In the genomic region with DNA sequence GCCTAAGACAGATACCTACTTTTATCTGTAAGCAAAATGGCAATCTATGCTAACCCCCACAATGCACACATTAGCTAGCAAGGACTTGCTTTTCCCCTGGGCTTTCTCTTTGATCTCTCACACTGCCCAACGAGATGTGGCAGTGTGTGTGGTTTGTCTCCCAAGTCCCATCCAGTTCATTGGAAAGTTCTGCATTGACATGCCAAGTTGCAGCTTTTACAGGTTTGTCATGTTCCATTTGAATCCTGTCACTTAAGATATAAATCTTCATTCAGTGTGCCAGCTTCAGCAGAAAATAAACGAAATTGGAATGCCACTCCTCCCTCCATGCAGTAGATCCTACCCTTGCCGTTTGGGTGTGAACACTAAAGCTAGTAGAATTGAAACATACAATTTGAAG, we compare ENCODE assay signal across 16 cellular contexts.
DNase-seq lines count a peak whose midpoint lies in the region; ATAC-seq and TF ChIP-seq lines count a peak whose summit lies in the region.
"Had no signal": no experiment of that assay in that cellular context is flagged by ENCODE, and none has a peak within 500 bp of the region (broad histone marks: within the 10 kb centered on the region; RNA-seq: fewer than 3 reads in every experiment).

No MANE protein-coding gene starts in this region.

- H3K36me3 Mint-ChIP-seq in T-helper 1 cell treated with Interleukin-12 subunit alpha and Interleukin-12 subunit beta and Interleukin-4 antibody, amounts not matched to agents 30 μg/mL and 1 μg/mL, for 36 hours (ENCODE audit: low read depth) = peaks cover 24% of the 10 kb centered on the region
- H3K36me3 Mint-ChIP-seq in activated CD4-positive, alpha-beta memory T cell treated with anti-CD3 and anti-CD28 coated beads for 36 hours = peaks cover 7% of the 10 kb centered on the region

- no peaks in the 10 kb centered on the region for H3K36me3 ChIP-seq in esophagus squamous epithelium
- H3K36me3 ChIP-seq: upper lobe of left lung had no signal

- no peaks in the 10 kb centered on the region for H3K9me3 ChIP-seq in esophagus squamous epithelium
- H3K9me3 ChIP-seq: upper lobe of left lung had no signal

- 25 to 53% methylated on average over 3 of the region's 3 CpGs for WGBS in esophagus squamous epithelium, 2 donors

- no peak for TF ChIP-seq POLR2A in esophagus squamous epithelium (IDR thresholded peaks at IDR 0.05)

- no peaks in the 10 kb centered on the region for H3K27me3 ChIP-seq in esophagus squamous epithelium
- H3K27me3 ChIP-seq: upper lobe of left lung had no signal

- peak overlapping the region in 3 of 4 donors; percentile 47 to 70 (median 65) for H3K27ac ChIP-seq in esophagus squamous epithelium
- H3K27ac ChIP-seq in skin epidermis = peak overlapping the region in 11 of 21 experiments; percentile 16 to 78 (median 39)
- H3K27ac ChIP-seq: upper lobe of left lung had no signal

- peaks cover 79% of the 10 kb centered on the region for H3K4me1 Mint-ChIP-seq in T-helper 1 cell treated with Interleukin-12 subunit alpha and Interleukin-12 subunit beta and Interleukin-4 antibody, amounts not matched to agents 30 μg/mL and 1 μg/mL, for 36 hours (ENCODE audit: low read depth)
- peaks cover 91% of the 10 kb centered on the region for H3K4me1 Mint-ChIP-seq in activated CD4-positive, alpha-beta memory T cell treated with anti-CD3 and anti-CD28 coated beads for 36 hours (ENCODE audit: low read depth)

- H3K4me3 ChIP-seq in esophagus squamous epithelium (no peak overlapping the region), skin epidermis (no peak overlapping the region)
- H3K4me3 ChIP-seq: upper lobe of left lung had no signal

- POLR2A ChIA-PET in activated CD4-positive, alpha-beta memory T cell treated with anti-CD3 and anti-CD28 coated beads for 36 hours (lab: Charles Lee) = interaction anchor here (1.1 to 4.2 kb wide), 3 partner anchors 12 to 132 kb away, joined by 3 to 57 read pairs (median 28); no protein-coding TSS in a partner anchor

- DNase-seq in T-helper 1 cell (no peak), esophagus squamous epithelium (lab: John Stamatoyannopoulos, UW) (no peak), HUDEP-2 (lab: John Stamatoyannopoulos, UW; ENCODE audit: unreplicated experiment in 76 of 76) (no peak), GM10266 (ENCODE audit: extremely low spot score) (no peak)
- DNase-seq in activated CD4-positive, alpha-beta memory T cell treated with anti-CD3 and anti-CD28 coated beads for 36 hours = no peak
- DNase-seq: activated CD4-positive, alpha-beta T cell treated with anti-CD3 and anti-CD28 coated beads, Interleukin-2, amount 50 U/mL, for 4 hours; cerebellar nuclear complex; midbrain; NCI-H187; NCI-H774; posterior cingulate gyrus; SW 1271; upper lobe of left lung had no signal

- TF ChIP-seq CTCF in esophagus squamous epithelium (IDR thresholded peaks at IDR 0.05) (no peak), GM10266 (IDR thresholded peaks at IDR 0.05; ENCODE audit: control insufficient read depth, insufficient read depth, low read depth, missing control alignments) (no peak)

- H3K9me3 Mint-ChIP-seq in T-helper 1 cell treated with Interleukin-12 subunit alpha and Interleukin-12 subunit beta and Interleukin-4 antibody, amounts not matched to agents 30 μg/mL and 1 μg/mL, for 36 hours = peaks cover 3% of the 10 kb centered on the region
- no peaks in the 10 kb centered on the region for H3K9me3 Mint-ChIP-seq in activated CD4-positive, alpha-beta memory T cell treated with anti-CD3 and anti-CD28 coated beads for 36 hours

- intact Hi-C loops in activated CD4-positive, alpha-beta memory T cell treated with anti-CD3 and anti-CD28 coated beads for 36 hours (cut with micrococcal nuclease) = loop anchor here (5.0 kb wide), 1 partner anchor 126 kb away; no protein-coding TSS in a partner anchor
- intact Hi-C loops in esophagus squamous epithelium (cut with DNase I) = no loop called here

- H3K4me3 Mint-ChIP-seq in T-helper 1 cell treated with Interleukin-12 subunit alpha and Interleukin-12 subunit beta and Interleukin-4 antibody, amounts not matched to agents 30 μg/mL and 1 μg/mL, for 36 hours = peak overlapping the region; percentile 54
- H3K4me3 Mint-ChIP-seq in activated CD4-positive, alpha-beta memory T cell treated with anti-CD3 and anti-CD28 coated beads for 36 hours = no peak overlapping the region

- no peak for ATAC-seq in GM18498 (IDR thresholded peaks at IDR 0.05; ENCODE audit: unreplicated experiment)

- H3K27me3 Mint-ChIP-seq in T-helper 1 cell treated with Interleukin-12 subunit alpha and Interleukin-12 subunit beta and Interleukin-4 antibody, amounts not matched to agents 30 μg/mL and 1 μg/mL, for 36 hours (ENCODE audit: low read depth) = no peaks in the 10 kb centered on the region
- no peaks in the 10 kb centered on the region for H3K27me3 Mint-ChIP-seq in activated CD4-positive, alpha-beta memory T cell treated with anti-CD3 and anti-CD28 coated beads for 36 hours

- H3K27ac Mint-ChIP-seq in T-helper 1 cell treated with Interleukin-12 subunit alpha and Interleukin-12 subunit beta and Interleukin-4 antibody, amounts not matched to agents 30 μg/mL and 1 μg/mL, for 36 hours = peak overlapping the region; percentile 97
- H3K27ac Mint-ChIP-seq in activated CD4-positive, alpha-beta memory T cell treated with anti-CD3 and anti-CD28 coated beads for 36 hours = peak overlapping the region; percentile 30

- CTCF ChIA-PET in activated CD4-positive, alpha-beta memory T cell treated with anti-CD3 and anti-CD28 coated beads for 36 hours (lab: Charles Lee) = interaction anchor here (1.0 to 5.4 kb wide), 4 partner anchors 13 to 136 kb away, joined by 4 to 33 read pairs (median 13); partner anchors contain the start of gene BHLHE40

- H3K4me1 ChIP-seq in esophagus squamous epithelium = peaks cover 11 to 49% (median 15%) of the 10 kb centered on the region in 3 donors
